In genomic region chr15:66504563-66505429, GRCh38 we compare ENCODE assay signal across 8 cellular contexts. TPM values are rescaled to one million over a fixed set of nuclear protein-coding genes. Genes with fewer than 3 reads are reported as not detected.
DNase-seq lines count a peak whose midpoint lies in the region; FAIRE-seq and TF ChIP-seq lines count a peak whose summit lies in the region.

Gene RPL4 (minus strand): TSS chr15:66504855. CDS start chr15:66504790, 65 bp downstream.
Gene ZWILCH (plus strand): TSS chr15:66505326. CDS start chr15:66505339, 13 bp downstream.

- no peaks in the 10 kb centered on the region for H3K9me3 Mint-ChIP-seq in activated naive CD8-positive, alpha-beta T cell (ENCODE audit: low read depth)
- H3K9me3 Mint-ChIP-seq in glutamatergic neuron (ENCODE audit: unreplicated experiment): peaks cover 4% of the 10 kb centered on the region

- H3K4me1 Mint-ChIP-seq in activated naive CD8-positive, alpha-beta T cell (ENCODE audit: low read depth): peaks cover 49% of the 10 kb centered on the region
- H3K4me1 Mint-ChIP-seq in glutamatergic neuron (ENCODE audit: low read depth, unreplicated experiment): peaks cover 13% of the 10 kb centered on the region

- DNase-seq in H54 (ENCODE audit: insufficient read length, low spot score): peak; percentile 41
- peak; percentile 84 for DNase-seq in M059J (ENCODE audit: low read depth)
- DNase-seq in SKM-1 (lab: John Stamatoyannopoulos, UW; ENCODE audit: unreplicated experiment): peak; percentile 75
- peak; percentile 64 for DNase-seq in glutamatergic neuron
- peak; percentile 74 to 88 (median 83) for DNase-seq in ovary
- peak; percentile 70 to 77 for DNase-seq in thyroid gland

- H3K36me3 Mint-ChIP-seq in activated naive CD8-positive, alpha-beta T cell: peaks cover 31% of the 10 kb centered on the region
- no peaks in the 10 kb centered on the region for H3K36me3 Mint-ChIP-seq in glutamatergic neuron (ENCODE audit: unreplicated experiment)

- TF ChIP-seq CTCF in glutamatergic neuron (IDR thresholded peaks at IDR 0.05; ENCODE audit: partially characterized antibody, unreplicated experiment): no peak
- peak in 2 of 3 donors; percentile 25 to 52 for TF ChIP-seq CTCF in ovary (IDR thresholded peaks at IDR 0.05)
- no peak for TF ChIP-seq CTCF in thyroid gland (IDR thresholded peaks at IDR 0.05)

- H3K27me3 ChIP-seq in ovary: no peaks in the 10 kb centered on the region
- H3K27me3 ChIP-seq in thyroid gland: no peaks in the 10 kb centered on the region

- H3K9me3 ChIP-seq in ovary (no peaks in the 10 kb centered on the region), thyroid gland (no peaks in the 10 kb centered on the region)

- H3K4me3 ChIP-seq in ovary: peak within 1 kb of the TSS; percentile 68
- H3K4me3 ChIP-seq in thyroid gland (replicated peaks in 1 of 3): peak within 1 kb of the TSS; percentile 64 to 98 (median 84)

- H3K36me3 ChIP-seq in ovary (no peaks in the 10 kb centered on the region), thyroid gland (peaks cover 34 to 35% of the 10 kb centered on the region in 2 donors)

- no peaks in the 10 kb centered on the region for H3K27me3 Mint-ChIP-seq in activated naive CD8-positive, alpha-beta T cell
- peaks cover 2% of the 10 kb centered on the region for H3K27me3 Mint-ChIP-seq in glutamatergic neuron (ENCODE audit: unreplicated experiment)

- intact Hi-C loops in ovary (cut with DNase I) (loop anchor here in 1 of 4 donors (5.0 kb wide), 1 partner anchor 712 kb away; the partner anchor contains the start of gene DENND4A), thyroid gland (cut with DNase I) (loop anchor here (10.0 kb wide), 1 partner anchor 270 kb away; no protein-coding TSS in a partner anchor)

- H3K27ac Mint-ChIP-seq in activated naive CD8-positive, alpha-beta T cell: peak within 1 kb of the TSS; percentile 100
- H3K27ac Mint-ChIP-seq in glutamatergic neuron (ENCODE audit: unreplicated experiment): peak within 1 kb of the TSS; percentile 97

- WGBS in ovary, 3 donors: 0 to 1% (median 0%) methylated on average over 46 of the region's 46 CpGs
- 0% methylated on average over 46 of the region's 46 CpGs for WGBS in thyroid gland, 2 donors

- H3K27ac ChIP-seq in ovary (peak within 1 kb of the TSS; percentile 82 to 87), thyroid gland (peak within 1 kb of the TSS; percentile 85 to 95 (median 92))

- FAIRE-seq in G401.6 (lab: Jason Lieb, UNC) (peak; percentile 89), H54 (lab: Jason Lieb, UNC) (no peak)

- H3K4me1 ChIP-seq in ovary (ENCODE audit: insufficient read depth) (peaks cover 3% of the 10 kb centered on the region), thyroid gland (peaks cover 12 to 16% of the 10 kb centered on the region in 2 donors)

- TF ChIP-seq POLR2A in H54 (IDR thresholded peaks at IDR 0.05; ENCODE audit: low read depth, low read length) (peak; percentile 96), ovary (IDR thresholded peaks at IDR 0.05) (peak; percentile 95), thyroid gland (IDR thresholded peaks at IDR 0.05) (peak; percentile 77 to 88)

- peak within 1 kb of the TSS; percentile 100 for H3K4me3 Mint-ChIP-seq in activated naive CD8-positive, alpha-beta T cell
- peak within 1 kb of the TSS; percentile 100 for H3K4me3 Mint-ChIP-seq in glutamatergic neuron (ENCODE audit: unreplicated experiment)

- no peak for TF ChIP-seq EP300 in ovary (IDR thresholded peaks at IDR 0.05)

RNA-seq across cellular contexts. Expression of gene RPL4, which starts in this region (rescaled TPM):
- total RNA-seq in M059J (2014; rRNA removed; shearing (Covaris generic)): 2,422 and 2,963 TPM in 2 replicates
- total RNA-seq in glutamatergic neuron (ENCODE audit: unreplicated experiment) (1,679 TPM), ovary (1,000 to 10,000 TPM; 3,226 to 5,904 (median 4,447) TPM), thyroid gland (1,000 to 10,000 TPM; 3,485 to 7,540 (median 5,598) TPM)
- polyA plus RNA-seq in ovary: 1,000 to 10,000 TPM; 5,574 to 6,065 TPM

RNA-seq across cellular contexts. Expression of gene ZWILCH, which starts in this region (rescaled TPM):
- 27.2 and 53.5 TPM in 2 replicates for total RNA-seq in M059J (2014; rRNA removed; shearing (Covaris generic))
- total RNA-seq in glutamatergic neuron (ENCODE audit: unreplicated experiment) (21.8 TPM), ovary (1 to 10 TPM; 3.5 to 9.6 (median 6.8) TPM), thyroid gland (1 to 10 TPM; 3.8 to 6.4 (median 5.3) TPM)
- 1 to 10 TPM; 5.2 TPM for polyA plus RNA-seq in ovary

Comparison
In these comparisons a context has a peak if more than half of its experiments do, and no peak if none do; other contexts are left out.
1. Peak in every context shown above with its lines: DNase-seq, H3K4me3 ChIP-seq and H3K27ac ChIP-seq.
2. CTCF ChIP-seq: peak in ovary (2 of 3); none in glutamatergic neuron (single experiment) and thyroid gland (0 of 6).